15 cellular contexts compared by ENCODE assay signal in genomic region chr7:95859434-95859833, GRCh38.
DNase-seq lines count a peak whose midpoint lies in the region; ATAC-seq and TF ChIP-seq lines count a peak whose summit lies in the region.
"Had no signal": no experiment of that assay in that cellular context is flagged by ENCODE, and none has a peak within 500 bp of the region (broad histone marks: within the 10 kb centered on the region; RNA-seq: fewer than 3 reads in every experiment).

No MANE protein-coding gene starts in this region.

- no peak overlapping the region for H3K4me3 Mint-ChIP-seq in activated T-helper 17 cell treated with anti-CD3 and anti-CD28 coated beads, Interleukin-2, amount 50 U/mL, for 72 hours
- H3K4me3 Mint-ChIP-seq: activated naive CD8-positive, alpha-beta T cell treated with anti-CD3 and anti-CD28 coated beads for 36 hours; effector memory CD8-positive, alpha-beta T cell; T-helper 1 cell treated with Interleukin-12 subunit alpha and Interleukin-12 subunit beta and Interleukin-4 antibody, amounts not matched to agents 30 μg/mL and 1 μg/mL, for 36 hours had no signal

- H3K36me3 ChIP-seq in cardiac muscle cell, result no peaks in the 10 kb centered on the region
- no peaks in the 10 kb centered on the region for H3K36me3 ChIP-seq in SK-N-SH (replicated peaks in 1 of 2; ENCODE audit: control insufficient read depth in 1 of 2, insufficient read depth in 2 of 2, low read length in 1 of 2)
- H3K36me3 ChIP-seq in smooth muscle cell (ENCODE audit: low read depth), result no peaks in the 10 kb centered on the region
- H3K36me3 ChIP-seq in aorta (ENCODE audit: control insufficient read depth in 1 of 2, insufficient read depth in 2 of 2, low read length in 1 of 2), result peaks cover 0 to 4% of the 10 kb centered on the region in 2 donors
- H3K36me3 ChIP-seq: spleen, tibial nerve had no signal

- H2AFZ ChIP-seq in SK-N-SH (ENCODE audit: low read depth) (no peak overlapping the region), smooth muscle cell (ENCODE audit: low read depth) (no peak overlapping the region)

- H3F3A ChIP-seq in SK-N-SH (replicated peaks; ENCODE audit: insufficient read depth), result no peaks in the 10 kb centered on the region
- peaks cover 3% of the 10 kb centered on the region for H3F3A ChIP-seq in smooth muscle cell (ENCODE audit: low read depth)

- POLR2A ChIA-PET in SK-N-SH (lab: Yijun Ruan, JAX), result no interaction called here

- no peak for TF ChIP-seq CTCF in cardiac muscle cell (IDR thresholded peaks at IDR 0.05; ENCODE audit: low read depth, low read length)
- TF ChIP-seq CTCF in SK-N-SH (IDR thresholded peaks at IDR 0.05), result no peak
- TF ChIP-seq CTCF in foreskin keratinocyte (conservative IDR thresholded peaks at IDR 0.05), result no peak
- TF ChIP-seq CTCF in smooth muscle cell (IDR thresholded peaks at IDR 0.05; ENCODE audit: borderline replicate concordance, insufficient read depth, poor library complexity, severe bottlenecking), result no peak

- H3K4me1 Mint-ChIP-seq in activated T-helper 17 cell treated with anti-CD3 and anti-CD28 coated beads, Interleukin-2, amount 50 U/mL, for 72 hours, result no peaks in the 10 kb centered on the region
- H3K4me1 Mint-ChIP-seq: activated naive CD8-positive, alpha-beta T cell treated with anti-CD3 and anti-CD28 coated beads for 36 hours had no signal

- H3K27me3 ChIP-seq in cardiac muscle cell (no peaks in the 10 kb centered on the region), SK-N-SH (ENCODE audit: insufficient read depth) (no peaks in the 10 kb centered on the region), foreskin keratinocyte (no peaks in the 10 kb centered on the region), smooth muscle cell (ENCODE audit: low read depth) (no peaks in the 10 kb centered on the region), aorta (ENCODE audit: control insufficient read depth in 1 of 2, insufficient read depth in 2 of 2, low read length in 1 of 2) (no peaks in the 10 kb centered on the region)
- H3K27me3 ChIP-seq: spleen, tibial nerve had no signal

- no peaks in the 10 kb centered on the region for H3K9me2 ChIP-seq in SK-N-SH

- no peaks in the 10 kb centered on the region for H3K79me2 ChIP-seq in SK-N-SH (ENCODE audit: insufficient read depth)
- H3K79me2 ChIP-seq in smooth muscle cell (ENCODE audit: low read depth), result no peaks in the 10 kb centered on the region

- no peak overlapping the region for H3K27ac Mint-ChIP-seq in activated T-helper 17 cell treated with anti-CD3 and anti-CD28 coated beads, Interleukin-2, amount 50 U/mL, for 72 hours
- H3K27ac Mint-ChIP-seq: activated naive CD8-positive, alpha-beta T cell treated with anti-CD3 and anti-CD28 coated beads for 36 hours; effector memory CD8-positive, alpha-beta T cell; T-helper 1 cell treated with Interleukin-12 subunit alpha and Interleukin-12 subunit beta and Interleukin-4 antibody, amounts not matched to agents 30 μg/mL and 1 μg/mL, for 36 hours had no signal

- intact Hi-C loops in cardiac septum (cut with DNase I), result no loop called here
- intact Hi-C loops in aorta (cut with DNase I), result no loop called here

- H3K9me3 ChIP-seq in cardiac muscle cell (ENCODE audit: low read depth) (no peaks in the 10 kb centered on the region), SK-N-SH (0 out of 2 replicates have a peak, but pooled peaks cover 4% of the 10 kb centered on the region), smooth muscle cell (replicated peaks; ENCODE audit: low read depth) (no peaks in the 10 kb centered on the region), aorta (ENCODE audit: control insufficient read depth, low read length) (no peaks in the 10 kb centered on the region)

- H3K4me3 ChIP-seq in cardiac muscle cell (no peak overlapping the region), SK-N-SH (ENCODE audit: low read depth in 2 of 2, low read length in 1 of 2) (no peak overlapping the region), smooth muscle cell (no peak overlapping the region), aorta (ENCODE audit: low read length in 2 of 2) (no peak overlapping the region)
- H3K4me3 ChIP-seq: spleen, tibial nerve had no signal

- peaks cover 7% of the 10 kb centered on the region for H3K27me3 Mint-ChIP-seq in activated T-helper 17 cell treated with anti-CD3 and anti-CD28 coated beads, Interleukin-2, amount 50 U/mL, for 72 hours
- H3K27me3 Mint-ChIP-seq: activated naive CD8-positive, alpha-beta T cell treated with anti-CD3 and anti-CD28 coated beads for 36 hours; effector memory CD8-positive, alpha-beta T cell had no signal

- H3K36me3 Mint-ChIP-seq in activated T-helper 17 cell treated with anti-CD3 and anti-CD28 coated beads, Interleukin-2, amount 50 U/mL, for 72 hours (ENCODE audit: low read depth), result no peaks in the 10 kb centered on the region
- H3K36me3 Mint-ChIP-seq: activated naive CD8-positive, alpha-beta T cell treated with anti-CD3 and anti-CD28 coated beads for 36 hours had no signal

- TF ChIP-seq EP300 in SK-N-SH (IDR thresholded peaks at IDR 0.05; ENCODE audit: borderline replicate concordance in 1 of 2, low read depth in 1 of 2, low read length in 1 of 2), result no peak

- CTCF ChIA-PET in SK-N-SH (lab: Yijun Ruan, JAX), result interaction anchor here (1.6 to 2.9 kb wide), 3 partner anchors 12 to 332 kb away, joined by 3 to 9 read pairs (median 8); no protein-coding TSS in a partner anchor

- H3K27ac ChIP-seq in cardiac muscle cell, result peak overlapping the region; percentile 79
- H3K27ac ChIP-seq in SK-N-SH (ENCODE audit: low read depth in 2 of 2, low read length in 1 of 2), result no peak overlapping the region; a peak in 1 of 4 replicates
- H3K27ac ChIP-seq in foreskin keratinocyte, result no peak overlapping the region
- H3K27ac ChIP-seq in smooth muscle cell (ENCODE audit: low read depth), result peak overlapping the region; percentile 73
- no peak overlapping the region for H3K27ac ChIP-seq in aorta (ENCODE audit: low read depth in 1 of 2, low read length in 2 of 2)
- H3K27ac ChIP-seq: HL-60, spleen, tibial nerve had no signal

- TF ChIP-seq RAD21 in SK-N-SH (IDR thresholded peaks at IDR 0.05; ENCODE audit: low read length), result no peak

- H4K20me1 ChIP-seq in SK-N-SH (ENCODE audit: insufficient read depth) (no peaks in the 10 kb centered on the region), smooth muscle cell (ENCODE audit: low read depth) (no peaks in the 10 kb centered on the region)

- ATAC-seq in foreskin keratinocyte (peak; percentile 64), aorta (ENCODE audit: low FRiP score) (no peak), HG02678 (IDR thresholded peaks at IDR 0.05; ENCODE audit: unreplicated experiment) (no peak)
- no peak for ATAC-seq in activated T-helper 17 cell treated with anti-CD3 and anti-CD28 coated beads, Interleukin-2, amount 50 U/mL, for 72 hours (replicated peaks)
- ATAC-seq: effector memory CD8-positive, alpha-beta T cell had no signal

- H3K9ac ChIP-seq in SK-N-SH (no peak overlapping the region), smooth muscle cell (ENCODE audit: low read depth) (no peak overlapping the region)

- H3K4me2 ChIP-seq in SK-N-SH (no peak overlapping the region), smooth muscle cell (peak overlapping the region; percentile 53)

- WGBS in SK-N-SH (ENCODE audit: low lambda C conversion rate), result 0% methylated on average over 1 of the region's 1 CpG
- WGBS in smooth muscle cell (ENCODE audit: low lambda C conversion rate), result 6% methylated on average over 1 of the region's 1 CpG
- 36 to 57% methylated on average over 1 of the region's 1 CpG for WGBS in aorta, 2 donors

- DNase-seq in cardiac muscle cell (ENCODE audit: low read depth in 1 of 2, low spot score in 1 of 2) (peak; percentile 7 to 82), cardiac septum (ENCODE audit: low spot score) (no peak), SK-N-SH (peak; percentile 50), foreskin keratinocyte (peak; percentile 27 to 56), smooth muscle cell (lab: John Stamatoyannopoulos, UW; ENCODE audit: unreplicated experiment) (peak; percentile 3), aorta (no peak)
- DNase-seq: activated naive CD8-positive, alpha-beta T cell treated with anti-CD3 and anti-CD28 coated beads for 36 hours; AML-193; effector memory CD8-positive, alpha-beta T cell; spleen had no signal

- H3K9me3 Mint-ChIP-seq in activated T-helper 17 cell treated with anti-CD3 and anti-CD28 coated beads, Interleukin-2, amount 50 U/mL, for 72 hours, result peaks cover 5% of the 10 kb centered on the region
- H3K9me3 Mint-ChIP-seq: T-helper 1 cell treated with Interleukin-12 subunit alpha and Interleukin-12 subunit beta and Interleukin-4 antibody, amounts not matched to agents 30 μg/mL and 1 μg/mL, for 36 hours had no signal

- H3K4me1 ChIP-seq in cardiac muscle cell (ENCODE audit: low read depth), result peaks cover 5% of the 10 kb centered on the region
- H3K4me1 ChIP-seq in SK-N-SH (ENCODE audit: control insufficient read depth in 1 of 2, insufficient read depth in 2 of 2, low read depth in 1 of 2, low read length in 1 of 2), result no peaks in the 10 kb centered on the region; a peak in 2 of 4 replicates
- no peaks in the 10 kb centered on the region for H3K4me1 ChIP-seq in foreskin keratinocyte
- peaks cover 4% of the 10 kb centered on the region for H3K4me1 ChIP-seq in smooth muscle cell (ENCODE audit: low read depth)
- peaks cover 1 to 5% of the 10 kb centered on the region in 2 donors for H3K4me1 ChIP-seq in aorta (ENCODE audit: control insufficient read depth in 1 of 2, insufficient read depth in 2 of 2, low read length in 2 of 2)
- H3K4me1 ChIP-seq: spleen, tibial nerve had no signal

TF ChIP-seq in SK-N-SH, 30 proteins besides CTCF, POLR2A, EP300 and RAD21:
- TF ChIP-seq RCOR1 (IDR thresholded peaks at IDR 0.05; ENCODE audit: low read length) (peak; percentile 15; the same call in 1 of the 2 replicates), NFIC (IDR thresholded peaks at IDR 0.05; ENCODE audit: borderline replicate concordance) (peak; percentile 37; the same call in 1 of the 2 replicates), JUND (IDR thresholded peaks at IDR 0.05) (no peak)

Comparison
In these comparisons a context has a peak if more than half of its experiments do, and no peak if none do; other contexts are left out.
1. DNase-seq: peak in cardiac muscle cell (2 of 2), SK-N-SH (single experiment), foreskin keratinocyte (2 of 2) and smooth muscle cell (single experiment); none in cardiac septum (single experiment) and aorta (0 of 2).
2. H3K27ac ChIP-seq: peak in cardiac muscle cell (single experiment) and smooth muscle cell (single experiment); none in SK-N-SH (0 of 2), foreskin keratinocyte (single experiment) and aorta (0 of 2).